Comparison of ENCODE assay signal across 1 cellular context in genomic region chr11:797300-798092, GRCh38.
TF ChIP-seq lines count a peak whose summit lies in the region.

No MANE protein-coding gene starts in this region.

TF ChIP-seq in HepG2, 621 proteins besides CTCF, POLR2A, EP300 and RAD21 (continued from another document and continues in another):
- no peak for TF ChIP-seq ZNF138 (CRISPR knock-in tag; IDR thresholded peaks at IDR 0.05; ENCODE audit: low read depth)
- no peak for TF ChIP-seq ZBTB33 (CRISPR knock-in tag; IDR thresholded peaks at IDR 0.05)
- no peak for TF ChIP-seq ZNF580 (CRISPR knock-in tag; IDR thresholded peaks at IDR 0.05; ENCODE audit: borderline replicate concordance, low read depth)
- no peak for TF ChIP-seq SSRP1 (CRISPR knock-in tag; IDR thresholded peaks at IDR 0.05)
- TF ChIP-seq ZNF12 (CRISPR knock-in tag; IDR thresholded peaks at IDR 0.05): no peak
- TF ChIP-seq XBP1 (CRISPR knock-in tag; IDR thresholded peaks at IDR 0.05): no peak
- no peak for TF ChIP-seq CENPX (CRISPR knock-in tag; IDR thresholded peaks at IDR 0.05)
- TF ChIP-seq ZBTB8A (CRISPR knock-in tag; IDR thresholded peaks at IDR 0.05; ENCODE audit: borderline replicate concordance, low read depth): no peak
- TF ChIP-seq ZBTB38 (CRISPR knock-in tag; IDR thresholded peaks at IDR 0.05): peak; percentile 49; the same call in 1 of the 2 replicates
- no peak for TF ChIP-seq TCF7 (IDR thresholded peaks at IDR 0.05; ENCODE audit: low read depth)
- no peak for TF ChIP-seq PLSCR1 (CRISPR knock-in tag; IDR thresholded peaks at IDR 0.05; ENCODE audit: borderline replicate concordance)
- no peak for TF ChIP-seq SNAPC2 (CRISPR knock-in tag; IDR thresholded peaks at IDR 0.05)
- no peak for TF ChIP-seq ZNF282 (IDR thresholded peaks at IDR 0.05; ENCODE audit: partially characterized antibody)
- TF ChIP-seq RNF2 (conservative IDR thresholded peaks at IDR 0.05; ENCODE audit: low read depth): no peak
- peak; percentile 62 for TF ChIP-seq MAX (IDR thresholded peaks at IDR 0.05)
- TF ChIP-seq ZNF292 (CRISPR knock-in tag; IDR thresholded peaks at IDR 0.05; ENCODE audit: borderline replicate concordance, low read depth): no peak; the same call in 1 of the 2 replicates
- peak; percentile 22; the same call in 1 of the 2 replicates for TF ChIP-seq ZBTB26 (CRISPR knock-in tag; IDR thresholded peaks at IDR 0.05; ENCODE audit: borderline replicate concordance)
- no peak for TF ChIP-seq MIER2 (CRISPR knock-in tag; IDR thresholded peaks at IDR 0.05)
- no peak for TF ChIP-seq ZNF7 (CRISPR knock-in tag; IDR thresholded peaks at IDR 0.05)
- TF ChIP-seq ZNF225 (CRISPR knock-in tag; IDR thresholded peaks at IDR 0.05): no peak; the same call in 1 of the 2 replicates
- TF ChIP-seq ZNF816 (CRISPR knock-in tag; IDR thresholded peaks at IDR 0.05; ENCODE audit: borderline replicate concordance): no peak
- 0 out of 2 replicates have a peak, but pooled peaks have one; percentile 5 for TF ChIP-seq SNAPC4 (CRISPR knock-in tag; IDR thresholded peaks at IDR 0.05)
- no peak for TF ChIP-seq FOXP4 (CRISPR knock-in tag; IDR thresholded peaks at IDR 0.05)
- TF ChIP-seq DMTF1 (CRISPR knock-in tag; IDR thresholded peaks at IDR 0.05): no peak
- no peak for TF ChIP-seq NFYB (CRISPR knock-in tag; IDR thresholded peaks at IDR 0.05)
- no peak for TF ChIP-seq ZC3H13 (CRISPR knock-in tag; IDR thresholded peaks at IDR 0.05)
- no peak; the same call in 1 of the 2 replicates for TF ChIP-seq MXD4 (CRISPR knock-in tag; IDR thresholded peaks at IDR 0.05)
- TF ChIP-seq SATB2 (CRISPR knock-in tag; IDR thresholded peaks at IDR 0.05): no peak
- TF ChIP-seq KDM2A (CRISPR knock-in tag; IDR thresholded peaks at IDR 0.05; ENCODE audit: borderline replicate concordance, low read depth): peak; percentile 95
- no peak for TF ChIP-seq TARDBP (CRISPR knock-in tag; IDR thresholded peaks at IDR 0.05)
- TF ChIP-seq ISL2 (CRISPR knock-in tag; IDR thresholded peaks at IDR 0.05): no peak
- TF ChIP-seq ZFP36 (IDR thresholded peaks at IDR 0.05; ENCODE audit: borderline replicate concordance, low read depth, low read length, partially characterized antibody): no peak
- no peak for TF ChIP-seq ZBTB40 (IDR thresholded peaks at IDR 0.05)
- TF ChIP-seq ZBTB40 (CRISPR knock-in tag; IDR thresholded peaks at IDR 0.05): no peak
- no peak for TF ChIP-seq ZNF121 (CRISPR knock-in tag; IDR thresholded peaks at IDR 0.05)
